8 cellular contexts compared by ENCODE assay signal in genomic region chr1:169892176-169892818, GRCh38. TPM values are rescaled to one million over a fixed set of nuclear protein-coding genes. Genes with fewer than 3 reads are reported as not detected.
DNase-seq lines count a peak whose midpoint lies in the region; ATAC-seq, FAIRE-seq and TF ChIP-seq lines count a peak whose summit lies in the region.

No MANE protein-coding gene starts in this region.

- H3K27ac ChIP-seq in naive thymus-derived CD4-positive, alpha-beta T cell (ENCODE audit: low read depth, low read length): peak overlapping the region; percentile 95

- no peak for ATAC-seq in naive thymus-derived CD4-positive, alpha-beta T cell
- ATAC-seq in HG02840 (IDR thresholded peaks at IDR 0.05; ENCODE audit: low FRiP score, unreplicated experiment): no peak
- ATAC-seq in GM18870 (IDR thresholded peaks at IDR 0.05; ENCODE audit: unreplicated experiment): no peak
- ATAC-seq in GM18868 (IDR thresholded peaks at IDR 0.05; ENCODE audit: unreplicated experiment): no peak

- peak overlapping the region; percentile 82 to 96 (median 91) for H3K4me3 Mint-ChIP-seq in naive thymus-derived CD4-positive, alpha-beta T cell

- peaks cover 6 to 11% (median 6%) of the 10 kb centered on the region in 3 experiments for H3K36me3 ChIP-seq in naive thymus-derived CD4-positive, alpha-beta T cell (ENCODE audit: control insufficient read depth in 2 of 3, insufficient read depth in 3 of 3, low read length in 3 of 3)

- no peak for FAIRE-seq in RCC 7860 (lab: Jason Lieb, UNC)

- peak overlapping the region; percentile 68 to 100 (median 94) for H3K27ac Mint-ChIP-seq in naive thymus-derived CD4-positive, alpha-beta T cell

- H3K36me3 Mint-ChIP-seq in naive thymus-derived CD4-positive, alpha-beta T cell: peaks cover 0 to 16% (median 10%) of the 10 kb centered on the region in 5 donors

- H3K4me3 ChIP-seq in AG09309 (ENCODE audit: control insufficient read depth, low read depth, low read length): peak overlapping the region; percentile 97
- peak overlapping the region; percentile 65 for H3K4me3 ChIP-seq in Jurkat, Clone E6-1 (ENCODE audit: low read length)
- H3K4me3 ChIP-seq in naive thymus-derived CD4-positive, alpha-beta T cell (ENCODE audit: low read length): peak overlapping the region; percentile 77

- peaks cover 30 to 62% (median 54%) of the 10 kb centered on the region in 7 donors for H3K4me1 Mint-ChIP-seq in naive thymus-derived CD4-positive, alpha-beta T cell

- TF ChIP-seq CTCF in AG09309 (IDR thresholded peaks at IDR 0.05; ENCODE audit: control insufficient read depth, insufficient read depth, low read depth, low read length, missing control alignments): no peak

- peaks cover 0 to 10% (median 4%) of the 10 kb centered on the region in 5 donors for H3K27me3 Mint-ChIP-seq in naive thymus-derived CD4-positive, alpha-beta T cell

- no peaks in the 10 kb centered on the region for H3K9me3 ChIP-seq in naive thymus-derived CD4-positive, alpha-beta T cell (ENCODE audit: control insufficient read depth in 2 of 3, low read length in 3 of 3)

- POLR2A ChIA-PET in naive thymus-derived CD4-positive, alpha-beta T cell (lab: Charles Lee): interaction anchor here (0.8 to 2.1 kb wide), 5 partner anchors 12 to 182 kb away, joined by 3 to 7 read pairs (median 4); partner anchors contain the start of gene KIFAP3

- H3K9me3 Mint-ChIP-seq in naive thymus-derived CD4-positive, alpha-beta T cell: no peaks in the 10 kb centered on the region

- no peaks in the 10 kb centered on the region for H3K27me3 ChIP-seq in naive thymus-derived CD4-positive, alpha-beta T cell (ENCODE audit: control insufficient read depth in 2 of 2, insufficient read depth in 2 of 2, low read length in 2 of 2)

- intact Hi-C loops in naive thymus-derived CD4-positive, alpha-beta T cell (cut with micrococcal nuclease): loop anchor here (1.0 to 10.0 kb wide), 12 partner anchors 180 to 1950 kb away; partner anchors contain the start of genes BLZF1 (in 1 of the 2), DNM3 (in 1 of the 2), F5 (in 1 of the 2) and FMO4 (in 1 of the 2)

- peaks cover 25 to 28% of the 10 kb centered on the region in 2 donors for H3K4me1 ChIP-seq in naive thymus-derived CD4-positive, alpha-beta T cell (ENCODE audit: control insufficient read depth in 2 of 2, insufficient read depth in 2 of 2, low read length in 2 of 2)

- no peak for DNase-seq in AG09309 (ENCODE audit: low read depth)
- no peak for DNase-seq in Jurkat, Clone E6-1 (ENCODE audit: low read depth, low spot score)
- peak; percentile 10 for DNase-seq in cerebellum (ENCODE audit: low spot score)
- no peak for DNase-seq in naive thymus-derived CD4-positive, alpha-beta T cell
- no peak for DNase-seq in RCC 7860 (ENCODE audit: low spot score)

- CTCF ChIA-PET in naive thymus-derived CD4-positive, alpha-beta T cell (lab: Charles Lee): no interaction called here

RNA-seq across cellular contexts. Expression of gene SCYL3, which starts 1.4 kb away (rescaled TPM):
- 11.9 TPM for polyA plus RNA-seq in Jurkat, Clone E6-1 (2012; ENCODE audit: insufficient read depth, insufficient read length)
- total RNA-seq in cerebellum: 10.2 TPM
- 10 to 100 TPM in 4 of 5 experiments, 1 to 10 TPM in 1; 9.5 to 22.7 (median 17.3) TPM for total RNA-seq in naive thymus-derived CD4-positive, alpha-beta T cell
- polyA plus RNA-seq in naive thymus-derived CD4-positive, alpha-beta T cell: 10 to 100 TPM; 12.3 to 19.6 TPM
